14 cellular contexts compared by ENCODE assay signal in the genomic region with DNA sequence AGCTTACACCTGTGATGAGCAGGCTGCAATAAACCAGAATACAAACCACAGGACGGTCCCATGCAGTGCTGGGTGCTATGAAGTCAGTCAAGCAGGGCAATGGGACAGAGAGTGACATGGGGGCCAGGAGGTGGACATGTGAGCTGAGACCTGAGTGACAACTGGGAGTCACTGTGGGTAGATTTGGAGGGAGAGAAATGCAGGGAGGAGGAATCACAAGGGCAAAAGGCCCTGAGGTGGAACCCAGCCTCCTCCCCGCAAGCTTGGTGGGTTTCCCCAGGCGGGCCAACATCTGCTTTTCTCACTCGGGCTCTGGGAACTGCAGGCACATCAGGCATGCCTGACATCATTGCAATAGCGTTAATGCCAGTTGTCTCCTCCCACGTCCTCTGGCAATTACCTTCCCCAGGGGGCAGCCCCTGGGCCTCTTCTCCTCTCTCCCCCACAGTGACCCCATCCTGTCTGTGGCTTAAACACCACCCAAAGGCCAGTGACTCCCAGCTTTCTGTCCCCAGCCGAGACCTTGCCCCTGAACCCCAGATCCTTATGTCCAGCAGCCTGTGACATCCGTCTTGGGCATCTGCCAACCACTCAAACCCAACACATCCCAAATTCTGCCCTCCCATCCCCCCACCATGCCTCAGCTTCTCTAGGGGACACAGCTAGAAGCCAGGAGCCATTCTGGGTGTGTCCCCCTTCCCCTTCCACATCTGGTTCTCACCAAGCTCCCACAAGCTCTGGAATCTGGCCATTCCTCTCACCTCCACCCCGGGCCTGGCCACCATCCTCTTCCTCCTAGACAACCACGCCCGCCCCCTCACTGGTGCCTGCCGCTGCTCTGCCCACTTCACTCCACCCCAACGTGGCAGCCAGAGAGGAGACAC. TPM values are rescaled to one million over a fixed set of nuclear protein-coding genes. Genes with fewer than 3 reads are reported as not detected.
DNase-seq lines count a peak whose midpoint lies in the region; ATAC-seq and TF ChIP-seq lines count a peak whose summit lies in the region.
"Had no signal": no experiment of that assay in that cellular context is flagged by ENCODE, and none has a peak within 500 bp of the region (broad histone marks: within the 10 kb centered on the region; RNA-seq: fewer than 3 reads in every experiment).

No MANE protein-coding gene starts in this region.

- DNase-seq in GM06990 (ENCODE audit: extremely low read depth, insufficient read length) (peak; percentile 52), chondrocyte (ENCODE audit: low spot score) (peak; percentile 82), T-helper 2 cell (no peak), sciatic nerve (ENCODE audit: low spot score) (no peak)
- DNase-seq: Calu3; effector memory CD8-positive, alpha-beta T cell; NCI-H446 treated with DMSO at 0.1 percent for 48 hours; stimulated activated CD4-positive, alpha-beta T cell treated with anti-CD3 and anti-CD28 coated beads, Interleukin-4, amount 100 ng/mL, for 24 hours had no signal

- peaks cover 3% of the 10 kb centered on the region for H3K4me1 Mint-ChIP-seq in chondrocyte (ENCODE audit: low read depth)
- H3K4me1 Mint-ChIP-seq: activated naive CD4-positive, alpha-beta T cell treated with anti-CD3 and anti-CD28 coated beads, Interleukin-2, amount 50 U/mL, for 24 hours had no signal

- H3K27me3 Mint-ChIP-seq in chondrocyte (ENCODE audit: low read depth), result peaks cover 69% of the 10 kb centered on the region

- H3K4me3 Mint-ChIP-seq in chondrocyte (ENCODE audit: unreplicated experiment), result no peak overlapping the region
- H3K4me3 Mint-ChIP-seq: activated naive CD4-positive, alpha-beta T cell treated with anti-CD3 and anti-CD28 coated beads, Interleukin-2, amount 50 U/mL, for 24 hours; effector memory CD8-positive, alpha-beta T cell had no signal

- intact Hi-C loops in sciatic nerve (cut with DNase I), result no loop called here

- no peak overlapping the region for H3K4me3 ChIP-seq in GM06990 (replicated peaks; ENCODE audit: low read depth, low read length)

- no peaks in the 10 kb centered on the region; the same call in 1 of the 2 replicates for H3K27me3 ChIP-seq in GM06990 (replicated peaks; ENCODE audit: control insufficient read depth, insufficient read depth, low read length)

- no peak overlapping the region for H3K27ac Mint-ChIP-seq in chondrocyte (ENCODE audit: unreplicated experiment)
- H3K27ac Mint-ChIP-seq: activated naive CD4-positive, alpha-beta T cell treated with anti-CD3 and anti-CD28 coated beads, Interleukin-2, amount 50 U/mL, for 24 hours; effector memory CD8-positive, alpha-beta T cell had no signal

- H3K9me3 Mint-ChIP-seq in chondrocyte (ENCODE audit: low read depth), result no peaks in the 10 kb centered on the region
- H3K9me3 Mint-ChIP-seq: activated naive CD4-positive, alpha-beta T cell treated with anti-CD3 and anti-CD28 coated beads, Interleukin-2, amount 50 U/mL, for 24 hours; effector memory CD8-positive, alpha-beta T cell had no signal

- no peaks in the 10 kb centered on the region for H3K36me3 ChIP-seq in GM06990 (ENCODE audit: control insufficient read depth, insufficient read depth, low read length)

- peak; percentile 62 for ATAC-seq in GM19395 (IDR thresholded peaks at IDR 0.05; ENCODE audit: unreplicated experiment)
- ATAC-seq in HG03108 (IDR thresholded peaks at IDR 0.05; ENCODE audit: unreplicated experiment), result peak; percentile 61
- ATAC-seq in HG02840 (IDR thresholded peaks at IDR 0.05; ENCODE audit: low FRiP score, unreplicated experiment), result no peak
- ATAC-seq in GM18505 (IDR thresholded peaks at IDR 0.05; ENCODE audit: unreplicated experiment), result no peak
- ATAC-seq in sciatic nerve, result no peak
- ATAC-seq: effector memory CD8-positive, alpha-beta T cell had no signal

- no peak for TF ChIP-seq CTCF in GM06990 (IDR thresholded peaks at IDR 0.05; ENCODE audit: insufficient read depth, low read length, poor library complexity, severe bottlenecking)
- no peak for TF ChIP-seq CTCF in chondrocyte (IDR thresholded peaks at IDR 0.05)

- no peaks in the 10 kb centered on the region for H3K36me3 Mint-ChIP-seq in chondrocyte (ENCODE audit: low read depth)
- H3K36me3 Mint-ChIP-seq: activated naive CD4-positive, alpha-beta T cell treated with anti-CD3 and anti-CD28 coated beads, Interleukin-2, amount 50 U/mL, for 24 hours had no signal

- no peak for TF ChIP-seq POLR2A in GM18505 (IDR thresholded peaks at IDR 0.05; ENCODE audit: borderline replicate concordance, extremely low read depth, insufficient read depth, insufficient read length)

RNA-seq across cellular contexts. Expression of gene PDRG1, which starts 28.2 kb away (rescaled TPM):
- total RNA-seq in chondrocyte, result 8.9 to 19.0 TPM (median 15.2 TPM) in 3 replicates
- 18.5 TPM for total RNA-seq in sciatic nerve

RNA-seq across cellular contexts. Expression of gene XKR7, which starts 44.3 kb away (rescaled TPM):
- total RNA-seq in chondrocyte (0.02 TPM in 1 of 3 replicates, not detected in the others), sciatic nerve (not detected)
- total RNA-seq: Calu3, HT1080 had no signal

RNA-seq across cellular contexts. Expression of gene TTLL9, which starts 53.2 kb away (rescaled TPM):
- total RNA-seq in chondrocyte (0.24 to 0.37 TPM (median 0.33 TPM) in 3 replicates), sciatic nerve (7.1 TPM)
- total RNA-seq: Calu3, HT1080 had no signal

RNA-seq across cellular contexts. Expression of gene DUSP15, which starts 53.3 kb away (rescaled TPM):
- total RNA-seq in chondrocyte (3.6 to 11.6 TPM (median 11.5 TPM) in 3 replicates), sciatic nerve (49.5 TPM)
- total RNA-seq: Calu3, HT1080 had no signal

Comparison
In these comparisons a context has a peak if more than half of its experiments do, and no peak if none do; other contexts are left out.
1. DNase-seq: peak in GM06990 (single experiment) and chondrocyte (single experiment); none in T-helper 2 cell (0 of 5) and sciatic nerve (single experiment).
2. ATAC-seq: peak in GM19395 (single experiment) and HG03108 (single experiment); none in HG02840 (single experiment), GM18505 (single experiment) and sciatic nerve (single experiment).